ENCODE assay signal across 12 cellular contexts in genomic region chr6:119672725-119673124, GRCh38.
"Had no signal": no experiment of that assay in that cellular context is flagged by ENCODE, and none has a peak within 500 bp of the region (broad histone marks: within the 10 kb centered on the region; RNA-seq: fewer than 3 reads in every experiment).

No MANE protein-coding gene starts in this region.

- DNase-seq: activated CD4-positive, alpha-beta T cell treated with anti-CD3 and anti-CD28 coated beads for 48 hours; activated naive CD4-positive, alpha-beta T cell treated with anti-CD3 and anti-CD28 coated beads for 36 hours; foreskin keratinocyte; naive thymus-derived CD4-positive, alpha-beta T cell; right lobe of liver; stimulated activated naive CD4-positive, alpha-beta T cell; substantia nigra; T1000; transverse colon had no signal

- H3K9me3 ChIP-seq: right lobe of liver, transverse colon had no signal

- H3K4me1 ChIP-seq: foreskin keratinocyte, right lobe of liver had no signal

- ATAC-seq: foreskin keratinocyte; naive thymus-derived CD4-positive, alpha-beta T cell; right lobe of liver had no signal

- H3K27ac ChIP-seq: cardiac muscle cell, foreskin keratinocyte, right lobe of liver, transverse colon, VCaP had no signal

- H3K36me3 ChIP-seq: cardiac muscle cell, right lobe of liver, transverse colon had no signal

- H3K4me3 ChIP-seq: cardiac muscle cell, lung, right lobe of liver, transverse colon had no signal

- H3K27me3 ChIP-seq: foreskin keratinocyte, right lobe of liver, transverse colon had no signal
